ENCODE assay signal across 7 cellular contexts in the genomic region with DNA sequence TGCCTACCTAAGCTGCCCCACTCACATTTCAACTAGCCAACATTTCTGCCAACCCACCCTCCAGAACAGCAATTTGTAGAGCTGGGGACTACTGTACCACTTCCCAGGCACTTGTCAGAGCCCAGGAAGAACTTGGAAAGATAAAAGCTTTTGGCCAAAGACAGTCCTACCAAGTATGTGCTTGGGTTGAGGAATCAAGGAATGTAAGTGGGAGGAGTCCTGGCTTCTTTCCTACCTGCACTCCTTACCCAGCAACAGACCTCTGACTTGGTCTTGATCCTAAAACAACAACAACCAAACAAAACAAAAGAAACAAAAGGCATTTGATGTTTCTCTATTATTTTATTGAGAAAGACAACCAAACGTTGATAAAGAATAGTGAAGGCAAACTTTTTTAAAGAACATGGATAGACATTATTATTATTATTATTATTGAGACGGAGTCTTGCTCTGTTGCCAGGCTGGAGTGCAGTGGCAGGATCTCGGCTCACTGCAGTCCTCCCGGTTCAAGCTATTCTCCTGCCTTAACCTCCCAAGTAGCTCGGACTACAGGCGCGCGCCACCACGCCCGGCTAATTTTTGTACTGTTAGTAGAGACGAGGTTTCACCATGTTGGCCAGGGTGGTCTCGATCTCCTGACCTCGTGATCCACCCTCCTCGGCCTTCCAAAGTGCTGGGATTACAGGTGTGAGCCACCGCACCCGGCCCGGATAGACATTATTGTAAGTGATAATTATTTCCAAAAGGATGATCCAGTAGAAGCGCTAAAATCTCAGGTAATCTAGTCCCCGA. TPM values are rescaled to one million over a fixed set of nuclear protein-coding genes. Genes with fewer than 3 reads are reported as not detected.
A peak's percentile ranks its signal among the peaks of the same experiment; 100 is the strongest.
DNase-seq lines count a peak whose midpoint lies in the region; ATAC-seq and TF ChIP-seq lines count a peak whose summit lies in the region.

No MANE protein-coding gene starts in this region.

- peak overlapping the region; percentile 90 for H3K4me3 Mint-ChIP-seq in activated T-helper 1 cell treated with anti-CD3 and anti-CD28 coated beads, Interleukin-12 subunit alpha, Interleukin-12 subunit beta, Interleukin-2, Interleukin-4 antibody, amounts not matched to agents 30 ng/mL and 10 ng/mL and 1 ng/mL, durations not matched to agents 14 hours and 24 hours and 36 hours
- peak overlapping the region; percentile 80 to 90 for H3K4me3 Mint-ChIP-seq in stimulated activated naive B cell treated with anti-CD40 and anti-IgM and Interleukin-4, amounts not matched to agents 10 μg/mL and 1 μg/mL and 100 μg/mL, for 72 hours

- WGBS in hepatocyte (ENCODE audit: low lambda C conversion rate, missing lambda C conversion rate), result 89% methylated on average over 19 of the region's 19 CpGs

- H2AFZ ChIP-seq in hepatocyte, result peak overlapping the region; percentile 73

- TF ChIP-seq CTCF in HL-60 (IDR thresholded peaks at IDR 0.05; ENCODE audit: insufficient read depth, low read length) (no peak), hepatocyte (IDR thresholded peaks at IDR 0.05; ENCODE audit: poor library complexity) (no peak)

- intact Hi-C loops in activated T-helper 1 cell treated with anti-CD3 and anti-CD28 coated beads, Interleukin-12 subunit alpha, Interleukin-12 subunit beta, Interleukin-2, Interleukin-4 antibody, amounts not matched to agents 30 ng/mL and 10 ng/mL and 1 ng/mL, durations not matched to agents 14 hours and 24 hours and 36 hours (cut with micrococcal nuclease), result loop anchor here (1.0 to 5.0 kb wide), 6 partner anchors 14 to 596 kb away; partner anchors contain the start of genes ANXA2R, NIM1K, NNT and TMEM267

- no peaks in the 10 kb centered on the region for H3K9me2 ChIP-seq in hepatocyte (replicated peaks; ENCODE audit: insufficient read depth)

- H3K4me3 ChIP-seq in HL-60 (replicated peaks; ENCODE audit: insufficient read depth, low read length) (no peak overlapping the region), hepatocyte (peak overlapping the region; percentile 33)

- H3K9me3 ChIP-seq in hepatocyte (ENCODE audit: low read depth), result no peaks in the 10 kb centered on the region

- H3K36me3 Mint-ChIP-seq in activated T-helper 1 cell treated with anti-CD3 and anti-CD28 coated beads, Interleukin-12 subunit alpha, Interleukin-12 subunit beta, Interleukin-2, Interleukin-4 antibody, amounts not matched to agents 30 ng/mL and 10 ng/mL and 1 ng/mL, durations not matched to agents 14 hours and 24 hours and 36 hours (ENCODE audit: low read depth), result peaks cover 3% of the 10 kb centered on the region
- H3K36me3 Mint-ChIP-seq in stimulated activated naive B cell treated with anti-CD40 and anti-IgM and Interleukin-4, amounts not matched to agents 10 μg/mL and 1 μg/mL and 100 μg/mL, for 72 hours, result no peaks in the 10 kb centered on the region

- H3K4me2 ChIP-seq in hepatocyte, result peak overlapping the region; percentile 79

- no peaks in the 10 kb centered on the region for H3K27me3 Mint-ChIP-seq in activated T-helper 1 cell treated with anti-CD3 and anti-CD28 coated beads, Interleukin-12 subunit alpha, Interleukin-12 subunit beta, Interleukin-2, Interleukin-4 antibody, amounts not matched to agents 30 ng/mL and 10 ng/mL and 1 ng/mL, durations not matched to agents 14 hours and 24 hours and 36 hours (ENCODE audit: insufficient read depth)
- peaks cover 0 to under 1% of the 10 kb centered on the region in 2 donors for H3K27me3 Mint-ChIP-seq in stimulated activated naive B cell treated with anti-CD40 and anti-IgM and Interleukin-4, amounts not matched to agents 10 μg/mL and 1 μg/mL and 100 μg/mL, for 72 hours

- H3K27ac Mint-ChIP-seq in activated T-helper 1 cell treated with anti-CD3 and anti-CD28 coated beads, Interleukin-12 subunit alpha, Interleukin-12 subunit beta, Interleukin-2, Interleukin-4 antibody, amounts not matched to agents 30 ng/mL and 10 ng/mL and 1 ng/mL, durations not matched to agents 14 hours and 24 hours and 36 hours, result peak overlapping the region; percentile 96
- H3K27ac Mint-ChIP-seq in stimulated activated naive B cell treated with anti-CD40 and anti-IgM and Interleukin-4, amounts not matched to agents 10 μg/mL and 1 μg/mL and 100 μg/mL, for 72 hours, result peak overlapping the region; percentile 11

- no peaks in the 10 kb centered on the region for H3K9me3 Mint-ChIP-seq in activated T-helper 1 cell treated with anti-CD3 and anti-CD28 coated beads, Interleukin-12 subunit alpha, Interleukin-12 subunit beta, Interleukin-2, Interleukin-4 antibody, amounts not matched to agents 30 ng/mL and 10 ng/mL and 1 ng/mL, durations not matched to agents 14 hours and 24 hours and 36 hours
- no peaks in the 10 kb centered on the region for H3K9me3 Mint-ChIP-seq in stimulated activated naive B cell treated with anti-CD40 and anti-IgM and Interleukin-4, amounts not matched to agents 10 μg/mL and 1 μg/mL and 100 μg/mL, for 72 hours

- H4K20me1 ChIP-seq in hepatocyte (ENCODE audit: insufficient read depth, poor library complexity, severe bottlenecking), result no peaks in the 10 kb centered on the region

- ATAC-seq in stimulated activated naive B cell treated with anti-CD40 and anti-IgM and Interleukin-4, amounts not matched to agents 10 μg/mL and 1 μg/mL and 100 μg/mL, for 72 hours (replicated peaks), result no peak
- no peak for ATAC-seq in GM18858 (IDR thresholded peaks at IDR 0.05; ENCODE audit: unreplicated experiment)
- ATAC-seq in GM18867 (IDR thresholded peaks at IDR 0.05; ENCODE audit: unreplicated experiment), result no peak

- H3K27me3 ChIP-seq in HL-60 (ENCODE audit: insufficient read depth, poor library complexity, severe bottlenecking) (no peaks in the 10 kb centered on the region), hepatocyte (peaks cover 5% of the 10 kb centered on the region)

- H3K79me2 ChIP-seq in hepatocyte, result no peaks in the 10 kb centered on the region

- no peaks in the 10 kb centered on the region for H3K36me3 ChIP-seq in hepatocyte (replicated peaks; ENCODE audit: insufficient read depth, low read depth)

- H3K27ac ChIP-seq in HL-60 (replicated peaks), result peak overlapping the region; percentile 95
- peak overlapping the region; percentile 89 for H3K27ac ChIP-seq in hepatocyte

- peaks cover 5% of the 10 kb centered on the region for H3K4me1 ChIP-seq in hepatocyte (ENCODE audit: insufficient read depth)

- peaks cover 41% of the 10 kb centered on the region for H3K4me1 Mint-ChIP-seq in activated T-helper 1 cell treated with anti-CD3 and anti-CD28 coated beads, Interleukin-12 subunit alpha, Interleukin-12 subunit beta, Interleukin-2, Interleukin-4 antibody, amounts not matched to agents 30 ng/mL and 10 ng/mL and 1 ng/mL, durations not matched to agents 14 hours and 24 hours and 36 hours (ENCODE audit: low read depth)
- peaks cover 9 to 21% of the 10 kb centered on the region in 2 donors for H3K4me1 Mint-ChIP-seq in stimulated activated naive B cell treated with anti-CD40 and anti-IgM and Interleukin-4, amounts not matched to agents 10 μg/mL and 1 μg/mL and 100 μg/mL, for 72 hours

- DNase-seq in HL-60 (ENCODE audit: low read depth in 1 of 2, low spot score in 1 of 2) (no peak), hepatocyte (ENCODE audit: low spot score) (no peak), amniotic stem cell (lab: John Stamatoyannopoulos, UW) (no peak)
- DNase-seq in activated T-helper 1 cell treated with anti-CD3 and anti-CD28 coated beads, Interleukin-12 subunit alpha, Interleukin-12 subunit beta, Interleukin-2, Interleukin-4 antibody, amounts not matched to agents 30 ng/mL and 10 ng/mL and 1 ng/mL, durations not matched to agents 14 hours and 24 hours and 36 hours (ENCODE audit: low spot score), result no peak
- no peak for DNase-seq in stimulated activated naive B cell treated with anti-CD40 and anti-IgM and Interleukin-4, amounts not matched to agents 10 μg/mL and 1 μg/mL and 100 μg/mL, for 72 hours

RNA-seq across cellular contexts. Expression of gene ANXA2R, which starts 33.5 kb away (rescaled TPM):
- 0.88 and 0.93 TPM in 2 replicates for total RNA-seq in activated T-helper 1 cell treated with anti-CD3 and anti-CD28 coated beads, Interleukin-12 subunit alpha, Interleukin-12 subunit beta, Interleukin-2, Interleukin-4 antibody, amounts not matched to agents 30 ng/mL and 10 ng/mL and 1 ng/mL, durations not matched to agents 14 hours and 24 hours and 36 hours
- total RNA-seq in hepatocyte, result 0.93 and 4.4 TPM in 2 replicates
- 3.2 and 4.5 TPM in 2 replicates for polyA plus RNA-seq in hepatocyte
